ENCODE assay signal across 25 cellular contexts in the genomic region with DNA sequence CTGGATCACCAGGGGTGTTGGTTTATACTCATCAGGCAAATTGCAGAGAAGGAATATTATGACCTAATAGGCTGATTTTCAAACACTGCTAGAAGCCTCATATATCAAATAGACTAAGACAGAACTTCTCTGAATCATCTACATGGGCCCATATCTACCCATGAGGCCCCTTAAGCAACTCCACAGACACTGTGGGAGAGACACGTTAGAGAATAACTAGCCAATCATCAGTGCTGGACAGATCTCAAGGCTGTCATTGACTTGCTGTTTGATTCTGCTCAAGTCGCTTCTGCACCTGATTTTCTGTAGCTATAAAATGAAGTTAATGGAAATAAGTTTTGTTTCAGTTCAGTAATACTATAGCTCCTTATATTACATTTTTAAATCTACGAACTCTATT.
DNase-seq lines count a peak whose midpoint lies in the region; ATAC-seq, FAIRE-seq and TF ChIP-seq lines count a peak whose summit lies in the region.
"Had no signal": no experiment of that assay in that cellular context is flagged by ENCODE, and none has a peak within 500 bp of the region (broad histone marks: within the 10 kb centered on the region; RNA-seq: fewer than 3 reads in every experiment).

No MANE protein-coding gene starts in this region.

- peak; percentile 26 for ATAC-seq in stimulated activated memory B cell treated with anti-CD40 and anti-IgM and Interleukin-4, amounts not matched to agents 10 μg/mL and 1 μg/mL and 100 μg/mL, for 72 hours
- ATAC-seq in GM21786 (IDR thresholded peaks at IDR 0.05; ENCODE audit: unreplicated experiment), result no peak
- ATAC-seq in GM21360 (IDR thresholded peaks at IDR 0.05; ENCODE audit: unreplicated experiment), result no peak
- ATAC-seq: GM12878 had no signal

- no peaks in the 10 kb centered on the region for H3K9me3 ChIP-seq in kidney (ENCODE audit: control insufficient read depth in 1 of 2, low read length in 2 of 2)
- H3K9me3 ChIP-seq: BE2C, BLaER1 had no signal

- peaks cover 1 to 2% of the 10 kb centered on the region in 2 donors for H3K4me1 ChIP-seq in kidney (ENCODE audit: control insufficient read depth in 1 of 2, insufficient read depth in 1 of 2, low read depth in 1 of 2, low read length in 2 of 2)
- H3K4me1 ChIP-seq: BE2C, BLaER1 had no signal

- no peak overlapping the region for H3K4me3 Mint-ChIP-seq in activated T-helper 2 cell treated with anti-CD3 and anti-CD28 coated beads, Interferon-gamma antibody, Interleukin-2, Interleukin-4, amounts not matched to agents 10 μg/mL and 5 μg/mL and 100 μg/mL, durations not matched to agents 14 hours and 24 hours and 36 hours (ENCODE audit: low read depth)
- no peak overlapping the region for H3K4me3 Mint-ChIP-seq in stimulated activated memory B cell treated with anti-CD40 and anti-IgM and Interleukin-4, amounts not matched to agents 10 μg/mL and 1 μg/mL and 100 μg/mL, for 72 hours
- H3K4me3 Mint-ChIP-seq: CD14-positive monocyte; CD4-positive, alpha-beta memory T cell; CD4-positive, CD25-positive, alpha-beta regulatory T cell; CD8-positive, alpha-beta memory T cell had no signal

- FAIRE-seq in kidney (lab: Jason Lieb, UNC), result no peak
- FAIRE-seq: A204.1, GM12878, GM12892, GM18507 had no signal

- no peaks in the 10 kb centered on the region for H3K36me3 ChIP-seq in kidney (ENCODE audit: control insufficient read depth in 1 of 2, insufficient read depth in 2 of 2, low read length in 2 of 2)
- H3K36me3 ChIP-seq: BE2C, BLaER1 had no signal

- H3K27ac ChIP-seq in kidney (ENCODE audit: low read depth in 2 of 2, low read length in 2 of 2), result no peak overlapping the region
- H3K27ac ChIP-seq: BLaER1 had no signal

- H3K36me3 Mint-ChIP-seq in activated T-helper 2 cell treated with anti-CD3 and anti-CD28 coated beads, Interferon-gamma antibody, Interleukin-2, Interleukin-4, amounts not matched to agents 10 μg/mL and 5 μg/mL and 100 μg/mL, durations not matched to agents 14 hours and 24 hours and 36 hours (ENCODE audit: low read depth), result no peaks in the 10 kb centered on the region
- no peaks in the 10 kb centered on the region for H3K36me3 Mint-ChIP-seq in stimulated activated memory B cell treated with anti-CD40 and anti-IgM and Interleukin-4, amounts not matched to agents 10 μg/mL and 1 μg/mL and 100 μg/mL, for 72 hours
- H3K36me3 Mint-ChIP-seq: CD14-positive monocyte; CD4-positive, alpha-beta memory T cell; CD4-positive, CD25-positive, alpha-beta regulatory T cell; CD8-positive, alpha-beta memory T cell had no signal

- H3K9me3 Mint-ChIP-seq in activated T-helper 2 cell treated with anti-CD3 and anti-CD28 coated beads, Interferon-gamma antibody, Interleukin-2, Interleukin-4, amounts not matched to agents 10 μg/mL and 5 μg/mL and 100 μg/mL, durations not matched to agents 14 hours and 24 hours and 36 hours, result peaks cover 4% of the 10 kb centered on the region
- H3K9me3 Mint-ChIP-seq in stimulated activated memory B cell treated with anti-CD40 and anti-IgM and Interleukin-4, amounts not matched to agents 10 μg/mL and 1 μg/mL and 100 μg/mL, for 72 hours, result peaks cover 7% of the 10 kb centered on the region

- TF ChIP-seq CTCF in kidney (IDR thresholded peaks at IDR 0.05; ENCODE audit: borderline replicate concordance, extremely low read depth, insufficient read depth), result no peak

- H3K27ac Mint-ChIP-seq in activated T-helper 2 cell treated with anti-CD3 and anti-CD28 coated beads, Interferon-gamma antibody, Interleukin-2, Interleukin-4, amounts not matched to agents 10 μg/mL and 5 μg/mL and 100 μg/mL, durations not matched to agents 14 hours and 24 hours and 36 hours, result peak overlapping the region; percentile 44
- no peak overlapping the region for H3K27ac Mint-ChIP-seq in stimulated activated memory B cell treated with anti-CD40 and anti-IgM and Interleukin-4, amounts not matched to agents 10 μg/mL and 1 μg/mL and 100 μg/mL, for 72 hours
- H3K27ac Mint-ChIP-seq: CD14-positive monocyte; CD4-positive, alpha-beta memory T cell; CD4-positive, CD25-positive, alpha-beta regulatory T cell; CD8-positive, alpha-beta memory T cell had no signal

- DNase-seq in activated T-helper 2 cell treated with anti-CD3 and anti-CD28 coated beads, Interferon-gamma antibody, Interleukin-2, Interleukin-4, amounts not matched to agents 10 μg/mL and 5 μg/mL and 100 μg/mL, durations not matched to agents 14 hours and 24 hours and 36 hours (ENCODE audit: low spot score), result no peak
- DNase-seq in kidney, result no peak
- DNase-seq: 8988T; ACHN; BE2C; C1 segment of cervical spinal cord; CD4-positive, alpha-beta memory T cell; CD4-positive, CD25-positive, alpha-beta regulatory T cell; CD8-positive, alpha-beta memory T cell; COR-L47; DMS 273 treated with DMSO at 0.1 percent for 48 hours; DMS153; DND-41; EL; GDM1 had no signal

- no peak overlapping the region for H3K4me3 ChIP-seq in kidney (ENCODE audit: low read length in 2 of 2)
- H3K4me3 ChIP-seq: BLaER1, GM12878 had no signal

- no peak overlapping the region for H3K9ac ChIP-seq in kidney (ENCODE audit: low read length in 2 of 2)
- H3K9ac ChIP-seq: BLaER1 had no signal

- peaks cover 22% of the 10 kb centered on the region for H3K4me1 Mint-ChIP-seq in activated T-helper 2 cell treated with anti-CD3 and anti-CD28 coated beads, Interferon-gamma antibody, Interleukin-2, Interleukin-4, amounts not matched to agents 10 μg/mL and 5 μg/mL and 100 μg/mL, durations not matched to agents 14 hours and 24 hours and 36 hours (ENCODE audit: low read depth)
- no peaks in the 10 kb centered on the region for H3K4me1 Mint-ChIP-seq in stimulated activated memory B cell treated with anti-CD40 and anti-IgM and Interleukin-4, amounts not matched to agents 10 μg/mL and 1 μg/mL and 100 μg/mL, for 72 hours
- H3K4me1 Mint-ChIP-seq: CD4-positive, CD25-positive, alpha-beta regulatory T cell; CD8-positive, alpha-beta memory T cell had no signal

- no peaks in the 10 kb centered on the region for H3K27me3 Mint-ChIP-seq in activated T-helper 2 cell treated with anti-CD3 and anti-CD28 coated beads, Interferon-gamma antibody, Interleukin-2, Interleukin-4, amounts not matched to agents 10 μg/mL and 5 μg/mL and 100 μg/mL, durations not matched to agents 14 hours and 24 hours and 36 hours (ENCODE audit: low read depth)
- H3K27me3 Mint-ChIP-seq in stimulated activated memory B cell treated with anti-CD40 and anti-IgM and Interleukin-4, amounts not matched to agents 10 μg/mL and 1 μg/mL and 100 μg/mL, for 72 hours, result no peaks in the 10 kb centered on the region
- H3K27me3 Mint-ChIP-seq: CD4-positive, CD25-positive, alpha-beta regulatory T cell; CD8-positive, alpha-beta memory T cell had no signal

- intact Hi-C loops in activated T-helper 2 cell treated with anti-CD3 and anti-CD28 coated beads, Interferon-gamma antibody, Interleukin-2, Interleukin-4, amounts not matched to agents 10 μg/mL and 5 μg/mL and 100 μg/mL, durations not matched to agents 14 hours and 24 hours and 36 hours (cut with micrococcal nuclease), result loop anchor here (1.0 to 10.0 kb wide), 4 partner anchors 9 to 1094 kb away; no protein-coding TSS in a partner anchor
- intact Hi-C loops in kidney (cut with DNase I), result no loop called here

TF ChIP-seq in PFSK-1, 5 proteins besides CTCF, POLR2A, EP300 and RAD21:
- TF ChIP-seq POLR2AphosphoS5 (IDR thresholded peaks at IDR 0.05; ENCODE audit: low read depth, low read length), result no peak
- no peak for TF ChIP-seq FOXP2 (optimal IDR thresholded peaks at IDR 0.05; ENCODE audit: borderline replicate concordance, extremely low read depth, extremely low read length, insufficient read depth)
- TF ChIP-seq, protein P1, sequence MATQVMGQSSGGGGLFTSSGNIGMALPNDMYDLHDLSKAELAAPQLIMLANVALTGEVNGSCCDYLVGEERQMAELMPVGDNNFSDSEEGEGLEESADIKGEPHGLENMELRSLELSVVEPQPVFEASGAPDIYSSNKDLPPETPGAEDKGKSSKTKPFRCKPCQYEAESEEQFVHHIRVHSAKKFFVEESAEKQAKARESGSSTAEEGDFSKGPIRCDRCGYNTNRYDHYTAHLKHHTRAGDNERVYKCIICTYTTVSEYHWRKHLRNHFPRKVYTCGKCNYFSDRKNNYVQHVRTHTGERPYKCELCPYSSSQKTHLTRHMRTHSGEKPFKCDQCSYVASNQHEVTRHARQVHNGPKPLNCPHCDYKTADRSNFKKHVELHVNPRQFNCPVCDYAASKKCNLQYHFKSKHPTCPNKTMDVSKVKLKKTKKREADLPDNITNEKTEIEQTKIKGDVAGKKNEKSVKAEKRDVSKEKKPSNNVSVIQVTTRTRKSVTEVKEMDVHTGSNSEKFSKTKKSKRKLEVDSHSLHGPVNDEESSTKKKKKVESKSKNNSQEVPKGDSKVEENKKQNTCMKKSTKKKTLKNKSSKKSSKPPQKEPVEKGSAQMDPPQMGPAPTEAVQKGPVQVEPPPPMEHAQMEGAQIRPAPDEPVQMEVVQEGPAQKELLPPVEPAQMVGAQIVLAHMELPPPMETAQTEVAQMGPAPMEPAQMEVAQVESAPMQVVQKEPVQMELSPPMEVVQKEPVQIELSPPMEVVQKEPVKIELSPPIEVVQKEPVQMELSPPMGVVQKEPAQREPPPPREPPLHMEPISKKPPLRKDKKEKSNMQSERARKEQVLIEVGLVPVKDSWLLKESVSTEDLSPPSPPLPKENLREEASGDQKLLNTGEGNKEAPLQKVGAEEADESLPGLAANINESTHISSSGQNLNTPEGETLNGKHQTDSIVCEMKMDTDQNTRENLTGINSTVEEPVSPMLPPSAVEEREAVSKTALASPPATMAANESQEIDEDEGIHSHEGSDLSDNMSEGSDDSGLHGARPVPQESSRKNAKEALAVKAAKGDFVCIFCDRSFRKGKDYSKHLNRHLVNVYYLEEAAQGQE (IDR thresholded peaks at IDR 0.05; ENCODE audit: insufficient read depth in 1 of 2, low read depth in 2 of 2, low read length in 2 of 2), result peak; percentile 64 to 85
TF ChIP-seq in PFSK-1: peak in this region for 1.
